In genomic region chr3:98326036-98326435, GRCh38 we compare ENCODE assay signal across 32 cellular contexts. TPM values are rescaled to one million over a fixed set of nuclear protein-coding genes. Genes with fewer than 3 reads are reported as not detected.
"Had no signal": no experiment of that assay in that cellular context is flagged by ENCODE, and none has a peak within 500 bp of the region (broad histone marks: within the 10 kb centered on the region; RNA-seq: fewer than 3 reads in every experiment).

No MANE protein-coding gene starts in this region.

- ATAC-seq: activated CD8-positive, alpha-beta T cell treated with anti-CD3 and anti-CD28 coated beads, Interleukin-2, amount 10 ng/mL, durations not matched to agents 7 days and 5 days; gastrocnemius medialis; left lung; naive thymus-derived CD8-positive, alpha-beta T cell; stimulated activated naive B cell treated with anti-CD40 and anti-IgM and Interleukin-4, amounts not matched to agents 10 μg/mL and 1 μg/mL and 100 μg/mL, for 72 hours had no signal

- H3K36me3 ChIP-seq: esophagus squamous epithelium, gastrocnemius medialis, left lung, neural progenitor cell, sigmoid colon, uterus, WERI-Rb-1 had no signal

- H3K27ac ChIP-seq: esophagus squamous epithelium, gastrocnemius medialis, left lung, neural progenitor cell, sigmoid colon, testis, uterus, WERI-Rb-1 had no signal

- H3K4me1 Mint-ChIP-seq: activated naive CD4-positive, alpha-beta T cell treated with anti-CD3 and anti-CD28 coated beads, Interleukin-2, amount 50 U/mL, for 24 hours; immature natural killer cell; naive thymus-derived CD8-positive, alpha-beta T cell; stimulated activated naive B cell treated with anti-CD40 and anti-IgM and Interleukin-4, amounts not matched to agents 10 μg/mL and 1 μg/mL and 100 μg/mL, for 72 hours had no signal

- H3K4me3 Mint-ChIP-seq: activated CD8-positive, alpha-beta T cell treated with anti-CD3 and anti-CD28 coated beads, Interleukin-2, amount 10 ng/mL, durations not matched to agents 7 days and 5 days; activated naive CD4-positive, alpha-beta T cell treated with anti-CD3 and anti-CD28 coated beads, Interleukin-2, amount 50 U/mL, for 24 hours; brain; immature natural killer cell; mesothelial cell of epicardium; naive thymus-derived CD8-positive, alpha-beta T cell; neural progenitor cell; stimulated activated naive B cell treated with anti-CD40 and anti-IgM and Interleukin-4, amounts not matched to agents 10 μg/mL and 1 μg/mL and 100 μg/mL, for 72 hours had no signal

- H3K27ac Mint-ChIP-seq: activated CD8-positive, alpha-beta T cell treated with anti-CD3 and anti-CD28 coated beads, Interleukin-2, amount 10 ng/mL, durations not matched to agents 7 days and 5 days; brain; immature natural killer cell; mesothelial cell of epicardium; neural progenitor cell; stimulated activated naive B cell treated with anti-CD40 and anti-IgM and Interleukin-4, amounts not matched to agents 10 μg/mL and 1 μg/mL and 100 μg/mL, for 72 hours had no signal

- H3K4me3 ChIP-seq: esophagus squamous epithelium, gastrocnemius medialis, left lung, lung, neural progenitor cell, sigmoid colon, testis, uterus had no signal

- H2AFZ ChIP-seq: neural progenitor cell had no signal

- H3K4me2 ChIP-seq: neural progenitor cell had no signal

- DNase-seq: activated CD4-positive, alpha-beta T cell treated with anti-CD3 and anti-CD28 coated beads for 1 hour; activated CD4-positive, alpha-beta T cell treated with anti-CD3 and anti-CD28 coated beads, Interleukin-2, amount 50 U/mL, for 1 hour; activated CD8-positive, alpha-beta T cell treated with anti-CD3 and anti-CD28 coated beads, Interleukin-2, amount 10 ng/mL, durations not matched to agents 7 days and 5 days; activated gamma-delta T cell treated with Interleukin-2 at 50 U/mL for 16 hours; aorta; effector memory CD4-positive, alpha-beta T cell; esophagus squamous epithelium; gastrocnemius medialis; immature natural killer cell; left lung; naive thymus-derived CD8-positive, alpha-beta T cell; sigmoid colon; stimulated activated CD4-positive, alpha-beta T cell treated with anti-CD3 and anti-CD28 coated beads, Interleukin-2, amount 100 ng/mL, for 48 hours; stimulated activated CD8-positive, alpha-beta memory T cell treated with anti-CD3 and anti-CD28 coated beads, Interleukin-4, amount 100 ng/mL, for 48 hours; stimulated activated naive B cell treated with anti-CD40 and anti-IgM and Interleukin-4, amounts not matched to agents 10 μg/mL and 1 μg/mL and 100 μg/mL, for 72 hours; testis; trophoblast cell; uterus; WERI-Rb-1 had no signal

- H3K9ac ChIP-seq: neural progenitor cell had no signal

- H3K9me3 ChIP-seq: esophagus squamous epithelium, gastrocnemius medialis, left lung, sigmoid colon, testis, uterus had no signal

- H3K36me3 Mint-ChIP-seq: activated naive CD4-positive, alpha-beta T cell treated with anti-CD3 and anti-CD28 coated beads, Interleukin-2, amount 50 U/mL, for 24 hours; brain; immature natural killer cell; mesothelial cell of epicardium; naive thymus-derived CD8-positive, alpha-beta T cell; neural progenitor cell; stimulated activated naive B cell treated with anti-CD40 and anti-IgM and Interleukin-4, amounts not matched to agents 10 μg/mL and 1 μg/mL and 100 μg/mL, for 72 hours had no signal

- H3K27me3 ChIP-seq: gastrocnemius medialis, neural progenitor cell, testis, uterus had no signal

- H3K4me1 ChIP-seq: esophagus squamous epithelium, gastrocnemius medialis, left lung, neural progenitor cell, sigmoid colon, testis, uterus had no signal

- H3K9me3 Mint-ChIP-seq: activated naive CD4-positive, alpha-beta T cell treated with anti-CD3 and anti-CD28 coated beads, Interleukin-2, amount 50 U/mL, for 24 hours; brain; immature natural killer cell; mesothelial cell of epicardium; naive thymus-derived CD8-positive, alpha-beta T cell; neural progenitor cell; stimulated activated naive B cell treated with anti-CD40 and anti-IgM and Interleukin-4, amounts not matched to agents 10 μg/mL and 1 μg/mL and 100 μg/mL, for 72 hours had no signal

RNA-seq across cellular contexts. Expression of gene OR5K4, which starts 27.6 kb away (rescaled TPM):
- total RNA-seq: activated CD8-positive, alpha-beta T cell treated with anti-CD3 and anti-CD28 coated beads, Interleukin-2, amount 10 ng/mL, durations not matched to agents 7 days and 5 days; aorta; cardiac septum; chondrocyte; esophagus squamous epithelium; gastrocnemius medialis; kidney epithelial cell; left lung; lung; mesothelial cell of epicardium; naive thymus-derived CD8-positive, alpha-beta T cell; osteoblast; posterior vena cava; renal cortical epithelial cell; sigmoid colon; T-helper 2 cell treated with Interferon-gamma antibody and Interleukin-4, amounts not matched to agents 100 ng/mL and 5 ng/mL, for 36 hours; testis; uterus had no signal
- polyA plus RNA-seq: adipose tissue; aorta; immature natural killer cell; lung; naive thymus-derived CD8-positive, alpha-beta T cell; sigmoid colon had no signal

RNA-seq across cellular contexts. Expression of gene OR5H2, which starts 43.7 kb away (rescaled TPM):
- total RNA-seq: activated CD8-positive, alpha-beta T cell treated with anti-CD3 and anti-CD28 coated beads, Interleukin-2, amount 10 ng/mL, durations not matched to agents 7 days and 5 days; aorta; cardiac septum; chondrocyte; esophagus squamous epithelium; gastrocnemius medialis; kidney epithelial cell; left lung; lung; mesothelial cell of epicardium; naive thymus-derived CD8-positive, alpha-beta T cell; osteoblast; posterior vena cava; renal cortical epithelial cell; sigmoid colon; T-helper 2 cell treated with Interferon-gamma antibody and Interleukin-4, amounts not matched to agents 100 ng/mL and 5 ng/mL, for 36 hours; testis; uterus had no signal
- polyA plus RNA-seq: adipose tissue; aorta; immature natural killer cell; lung; naive thymus-derived CD8-positive, alpha-beta T cell; sigmoid colon had no signal
